In the genomic region with DNA sequence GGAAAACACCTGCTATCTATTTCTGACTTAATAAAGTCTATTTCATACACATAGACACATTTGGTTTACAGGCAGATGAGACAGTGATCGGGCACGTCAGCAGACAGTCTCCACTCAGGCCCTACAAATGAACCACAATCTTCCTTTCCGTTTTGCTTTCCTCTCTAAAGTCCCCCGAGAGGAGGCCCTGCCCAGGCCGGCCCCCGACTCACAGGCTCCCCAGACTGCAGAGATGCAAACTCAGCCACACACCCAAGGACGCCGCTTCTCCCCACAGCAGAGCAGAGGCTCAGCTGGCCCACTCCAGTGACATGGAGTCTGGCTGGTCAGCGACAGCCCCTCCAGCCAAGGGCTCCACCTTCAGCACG, we compare ENCODE assay signal across 12 cellular contexts. TPM values are rescaled to one million over a fixed set of nuclear protein-coding genes. Genes with fewer than 3 reads are reported as not detected.
DNase-seq lines count a peak whose midpoint lies in the region; ATAC-seq and TF ChIP-seq lines count a peak whose summit lies in the region.
"Had no signal": no experiment of that assay in that cellular context is flagged by ENCODE, and none has a peak within 500 bp of the region (broad histone marks: within the 10 kb centered on the region; RNA-seq: fewer than 3 reads in every experiment).

No MANE protein-coding gene starts in this region.

- H3K79me2 ChIP-seq in osteoblast (ENCODE audit: insufficient read depth, low read length) = no peaks in the 10 kb centered on the region
- H3K79me2 ChIP-seq: hepatocyte had no signal

- H3K9me3 Mint-ChIP-seq in activated naive CD8-positive, alpha-beta T cell (ENCODE audit: low read depth) = no peaks in the 10 kb centered on the region
- H3K9me3 Mint-ChIP-seq: HFFc6 had no signal

- H3K27me3 ChIP-seq in thymus (ENCODE audit: control insufficient read depth, insufficient read depth) (no peaks in the 10 kb centered on the region), osteoblast (ENCODE audit: insufficient read depth, low read length) (no peaks in the 10 kb centered on the region)
- H3K27me3 ChIP-seq: hepatocyte, suprapubic skin had no signal

- peak; percentile 43 for ATAC-seq in HG03159 (IDR thresholded peaks at IDR 0.05; ENCODE audit: unreplicated experiment)

- 87% methylated on average over 10 of the region's 10 CpGs for WGBS in thymus

- peaks cover 40% of the 10 kb centered on the region for H3K36me3 ChIP-seq in thymus (ENCODE audit: control insufficient read depth, insufficient read depth)
- no peaks in the 10 kb centered on the region for H3K36me3 ChIP-seq in osteoblast (ENCODE audit: insufficient read depth, low read length)

- H4K20me1 ChIP-seq in osteoblast (ENCODE audit: insufficient read depth, low read length) = no peaks in the 10 kb centered on the region

- no peak overlapping the region for H3K4me2 ChIP-seq in osteoblast (ENCODE audit: insufficient read depth, low read length)
- H3K4me2 ChIP-seq: hepatocyte had no signal

- peak; percentile 33 for DNase-seq in stimulated activated CD4-positive, alpha-beta T cell treated with anti-CD3 and anti-CD28 coated beads, Interleukin-4, amount 100 ng/mL, for 1 hour
- no peak for DNase-seq in stimulated activated CD4-positive, alpha-beta T cell treated with anti-CD3 and anti-CD28 coated beads, Interleukin-4, amount 100 ng/mL, for 24 hours
- DNase-seq in mucosa of gallbladder (ENCODE audit: low spot score) (no peak), osteoblast (ENCODE audit: insufficient read length, low spot score, missing footprints) (no peak), midbrain (lab: John Stamatoyannopoulos, UW) (no peak)
- DNase-seq: HFFc6; stimulated activated CD4-positive, alpha-beta T cell treated with anti-CD3 and anti-CD28 coated beads, Interleukin-12 subunit alpha, Interleukin-12 subunit beta, amount 100 ng/mL, for 4 hours had no signal

- H3K4me1 Mint-ChIP-seq in activated naive CD8-positive, alpha-beta T cell (ENCODE audit: low read depth) = peaks cover 68% of the 10 kb centered on the region

- H3K27ac ChIP-seq in thymus (ENCODE audit: low read depth) (peak overlapping the region; percentile 43), osteoblast (ENCODE audit: low read depth, low read length) (no peak overlapping the region)
- H3K27ac ChIP-seq: hepatocyte, suprapubic skin had no signal

- no peaks in the 10 kb centered on the region for H3K9me3 ChIP-seq in thymus (ENCODE audit: control insufficient read depth)
- no peaks in the 10 kb centered on the region for H3K9me3 ChIP-seq in osteoblast (ENCODE audit: low read depth, low read length)
- H3K9me3 ChIP-seq: suprapubic skin had no signal

- no peak overlapping the region for H2AFZ ChIP-seq in osteoblast (ENCODE audit: low read length)
- H2AFZ ChIP-seq: hepatocyte had no signal

- H3K4me3 Mint-ChIP-seq in activated naive CD8-positive, alpha-beta T cell = peak overlapping the region; percentile 96
- H3K4me3 Mint-ChIP-seq: HFFc6 had no signal

- peaks cover 17% of the 10 kb centered on the region for H3K36me3 Mint-ChIP-seq in activated naive CD8-positive, alpha-beta T cell

- H3K27me3 Mint-ChIP-seq in activated naive CD8-positive, alpha-beta T cell = no peaks in the 10 kb centered on the region

- no peaks in the 10 kb centered on the region for H3K4me1 ChIP-seq in thymus (ENCODE audit: control insufficient read depth, insufficient read depth, low read length)
- no peaks in the 10 kb centered on the region for H3K4me1 ChIP-seq in osteoblast (ENCODE audit: insufficient read depth, low read length)
- H3K4me1 ChIP-seq: suprapubic skin had no signal

- no peak overlapping the region for H3K4me3 ChIP-seq in thymus (ENCODE audit: low read length)
- no peak overlapping the region for H3K4me3 ChIP-seq in osteoblast (ENCODE audit: insufficient read depth, low read length)
- H3K4me3 ChIP-seq: hepatocyte, suprapubic skin had no signal

- peak overlapping the region; percentile 98 for H3K27ac Mint-ChIP-seq in activated naive CD8-positive, alpha-beta T cell
- H3K27ac Mint-ChIP-seq: HFFc6 had no signal

- TF ChIP-seq CTCF in osteoblast (IDR thresholded peaks at IDR 0.05; ENCODE audit: extremely low read depth, low read depth, low read length) = no peak

RNA-seq across cellular contexts. Expression of a gene that starts 9.3 kb away (rescaled TPM):
- 41.7 TPM for polyA plus RNA-seq in thymus
- 32.7 TPM for total RNA-seq in mucosa of gallbladder
- 20.3 and 30.0 TPM in 2 replicates for total RNA-seq in osteoblast

RNA-seq across cellular contexts. Expression of a gene that starts 37.8 kb away (rescaled TPM):
- polyA plus RNA-seq in thymus = 26.9 TPM
- total RNA-seq in mucosa of gallbladder = 16.9 TPM
- total RNA-seq in osteoblast = 5.0 and 5.8 TPM in 2 replicates

RNA-seq across cellular contexts. Expression of a gene that starts 38.8 kb away (rescaled TPM):
- 63.7 TPM for polyA plus RNA-seq in thymus
- 58.6 TPM for total RNA-seq in mucosa of gallbladder
- 46.7 and 73.7 TPM in 2 replicates for total RNA-seq in osteoblast
